8 cellular contexts compared by ENCODE assay signal in genomic region chr12:106302401-106303201, GRCh38. TPM values are rescaled to one million over a fixed set of nuclear protein-coding genes. Genes with fewer than 3 reads are reported as not detected.
DNase-seq lines count a peak whose midpoint lies in the region; ATAC-seq, FAIRE-seq and TF ChIP-seq lines count a peak whose summit lies in the region.

TSS of gene TCP11L2 (plus strand) at chr12:106302733. CDS start at chr12:106311076, 8,343 bp downstream.

- peak within 1 kb of the TSS; percentile 88 for H3K9ac ChIP-seq in liver (ENCODE audit: low read depth in 1 of 2, low read length in 2 of 2)

- WGBS in liver, result under 1% methylated on average over 75 of the region's 76 CpGs

- TF ChIP-seq CTCF in liver (IDR thresholded peaks at IDR 0.05; ENCODE audit: low read depth, low read length, missing input control), result no peak

- peaks cover 2 to 10% (median 5%) of the 10 kb centered on the region in 4 donors for H3K4me1 ChIP-seq in liver (ENCODE audit: control insufficient read depth in 4 of 4, insufficient read depth in 4 of 4, low read length in 3 of 4)

- H3K9me3 ChIP-seq in liver (ENCODE audit: control insufficient read depth in 4 of 4, low read length in 3 of 4), result no peaks in the 10 kb centered on the region

- peak within 1 kb of the TSS; percentile 79 to 94 (median 84) for H3K4me3 ChIP-seq in liver (ENCODE audit: low read depth in 1 of 3, low read length in 3 of 3)

- no peaks in the 10 kb centered on the region for H3K27me3 ChIP-seq in liver (ENCODE audit: control insufficient read depth in 4 of 4, insufficient read depth in 4 of 4, low read length in 3 of 4)

- TF ChIP-seq RAD21 in liver (IDR thresholded peaks at IDR 0.05), result no peak

- DNase-seq in AG20443 (ENCODE audit: low spot score), result peak; percentile 96
- DNase-seq in GM19239 (ENCODE audit: insufficient read length, low spot score), result peak; percentile 71
- DNase-seq in NCI-H748 (lab: John Stamatoyannopoulos, UW; ENCODE audit: unreplicated experiment), result peak; percentile 83
- peak; percentile 89 to 90 for DNase-seq in activated CD4-positive, alpha-beta T cell treated with anti-CD3 and anti-CD28 coated beads, Interleukin-2, amount 50 U/mL, for 48 hours
- peak; percentile 88 for DNase-seq in dermis blood vessel endothelial cell
- DNase-seq in stimulated activated CD4-positive, alpha-beta T cell treated with anti-CD3 and anti-CD28 coated beads, Interleukin-2, amount 100 ng/mL, for 48 hours, result peak; percentile 82 to 84

- H3K36me3 ChIP-seq in liver (ENCODE audit: control insufficient read depth in 4 of 4, insufficient read depth in 3 of 4, low read depth in 1 of 4, low read length in 3 of 4), result no peaks in the 10 kb centered on the region

- ATAC-seq in HG03432 (IDR thresholded peaks at IDR 0.05; ENCODE audit: unreplicated experiment), result peak; percentile 80

- H3K27ac ChIP-seq in liver (ENCODE audit: low read depth in 1 of 2, low read length in 2 of 2), result peak within 1 kb of the TSS; percentile 87 to 97

- peak; percentile 72 for FAIRE-seq in GM19239 (lab: Jason Lieb, UNC)

TF ChIP-seq in liver, 16 proteins besides CTCF, POLR2A, EP300 and RAD21:
- TF ChIP-seq FOXA1 (IDR thresholded peaks at IDR 0.05), result no peak
- TF ChIP-seq NR2F2 (IDR thresholded peaks at IDR 0.05), result peak; percentile 12
- TF ChIP-seq MAX (IDR thresholded peaks at IDR 0.05), result peak; percentile 66
- TF ChIP-seq HNF4A (conservative IDR thresholded peaks at IDR 0.05), result peak in 1 of 2 donors; percentile 12
- TF ChIP-seq, protein P1, sequence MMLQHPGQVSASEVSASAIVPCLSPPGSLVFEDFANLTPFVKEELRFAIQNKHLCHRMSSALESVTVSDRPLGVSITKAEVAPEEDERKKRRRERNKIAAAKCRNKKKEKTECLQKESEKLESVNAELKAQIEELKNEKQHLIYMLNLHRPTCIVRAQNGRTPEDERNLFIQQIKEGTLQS (IDR thresholded peaks at IDR 0.05), result no peak
- no peak for TF ChIP-seq TAF1 (conservative IDR thresholded peaks at IDR 0.05)
- TF ChIP-seq RXRA (IDR thresholded peaks at IDR 0.05), result peak; percentile 3 to 18
- TF ChIP-seq HNF4G (IDR thresholded peaks at IDR 0.05), result no peak
- TF ChIP-seq, protein P2, sequence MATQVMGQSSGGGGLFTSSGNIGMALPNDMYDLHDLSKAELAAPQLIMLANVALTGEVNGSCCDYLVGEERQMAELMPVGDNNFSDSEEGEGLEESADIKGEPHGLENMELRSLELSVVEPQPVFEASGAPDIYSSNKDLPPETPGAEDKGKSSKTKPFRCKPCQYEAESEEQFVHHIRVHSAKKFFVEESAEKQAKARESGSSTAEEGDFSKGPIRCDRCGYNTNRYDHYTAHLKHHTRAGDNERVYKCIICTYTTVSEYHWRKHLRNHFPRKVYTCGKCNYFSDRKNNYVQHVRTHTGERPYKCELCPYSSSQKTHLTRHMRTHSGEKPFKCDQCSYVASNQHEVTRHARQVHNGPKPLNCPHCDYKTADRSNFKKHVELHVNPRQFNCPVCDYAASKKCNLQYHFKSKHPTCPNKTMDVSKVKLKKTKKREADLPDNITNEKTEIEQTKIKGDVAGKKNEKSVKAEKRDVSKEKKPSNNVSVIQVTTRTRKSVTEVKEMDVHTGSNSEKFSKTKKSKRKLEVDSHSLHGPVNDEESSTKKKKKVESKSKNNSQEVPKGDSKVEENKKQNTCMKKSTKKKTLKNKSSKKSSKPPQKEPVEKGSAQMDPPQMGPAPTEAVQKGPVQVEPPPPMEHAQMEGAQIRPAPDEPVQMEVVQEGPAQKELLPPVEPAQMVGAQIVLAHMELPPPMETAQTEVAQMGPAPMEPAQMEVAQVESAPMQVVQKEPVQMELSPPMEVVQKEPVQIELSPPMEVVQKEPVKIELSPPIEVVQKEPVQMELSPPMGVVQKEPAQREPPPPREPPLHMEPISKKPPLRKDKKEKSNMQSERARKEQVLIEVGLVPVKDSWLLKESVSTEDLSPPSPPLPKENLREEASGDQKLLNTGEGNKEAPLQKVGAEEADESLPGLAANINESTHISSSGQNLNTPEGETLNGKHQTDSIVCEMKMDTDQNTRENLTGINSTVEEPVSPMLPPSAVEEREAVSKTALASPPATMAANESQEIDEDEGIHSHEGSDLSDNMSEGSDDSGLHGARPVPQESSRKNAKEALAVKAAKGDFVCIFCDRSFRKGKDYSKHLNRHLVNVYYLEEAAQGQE (IDR thresholded peaks at IDR 0.05), result no peak
- TF ChIP-seq GABPA (IDR thresholded peaks at IDR 0.05 in 1 of 2, conservative IDR thresholded peaks at IDR 0.05 in 1 of 2), result no peak
- TF ChIP-seq YY1 (IDR thresholded peaks at IDR 0.05), result peak; percentile 81
- peak; percentile 67 for TF ChIP-seq SP1 (IDR thresholded peaks at IDR 0.05)
- no peak for TF ChIP-seq FOXA2 (IDR thresholded peaks at IDR 0.05)
- TF ChIP-seq, protein P3, sequence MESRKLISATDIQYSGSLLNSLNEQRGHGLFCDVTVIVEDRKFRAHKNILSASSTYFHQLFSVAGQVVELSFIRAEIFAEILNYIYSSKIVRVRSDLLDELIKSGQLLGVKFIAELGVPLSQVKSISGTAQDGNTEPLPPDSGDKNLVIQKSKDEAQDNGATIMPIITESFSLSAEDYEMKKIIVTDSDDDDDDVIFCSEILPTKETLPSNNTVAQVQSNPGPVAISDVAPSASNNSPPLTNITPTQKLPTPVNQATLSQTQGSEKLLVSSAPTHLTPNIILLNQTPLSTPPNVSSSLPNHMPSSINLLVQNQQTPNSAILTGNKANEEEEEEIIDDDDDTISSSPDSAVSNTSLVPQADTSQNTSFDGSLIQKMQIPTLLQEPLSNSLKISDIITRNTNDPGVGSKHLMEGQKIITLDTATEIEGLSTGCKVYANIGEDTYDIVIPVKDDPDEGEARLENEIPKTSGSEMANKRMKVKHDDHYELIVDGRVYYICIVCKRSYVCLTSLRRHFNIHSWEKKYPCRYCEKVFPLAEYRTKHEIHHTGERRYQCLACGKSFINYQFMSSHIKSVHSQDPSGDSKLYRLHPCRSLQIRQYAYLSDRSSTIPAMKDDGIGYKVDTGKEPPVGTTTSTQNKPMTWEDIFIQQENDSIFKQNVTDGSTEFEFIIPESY (IDR thresholded peaks at IDR 0.05), result no peak
- TF ChIP-seq EGR1 (IDR thresholded peaks at IDR 0.05; ENCODE audit: low read depth in 2 of 2), result peak in 1 of 2 donors; percentile 28
- no peak for TF ChIP-seq JUND (IDR thresholded peaks at IDR 0.05)
TF ChIP-seq in liver: peak in this region for 7.

RNA-seq across cellular contexts. Expression of gene TCP11L2, which starts in this region (rescaled TPM):
- total RNA-seq in dermis blood vessel endothelial cell, result 49.0 and 64.5 TPM in 2 replicates
- total RNA-seq in liver, result 10 to 100 TPM in 1 of 2 donors, 1 to 10 TPM in 1; 9.2 to 98.1 TPM
- 1 to 10 TPM; 2.5 to 2.6 TPM for polyA plus RNA-seq in liver

Comparison
In these comparisons a context has a peak if more than half of its experiments do, and no peak if none do; other contexts are left out.
1. Peak in every context shown above with its lines: DNase-seq, ATAC-seq, H3K4me3 ChIP-seq and H3K27ac ChIP-seq.